Comparison of ENCODE assay signal across 9 cellular contexts in the genomic region with DNA sequence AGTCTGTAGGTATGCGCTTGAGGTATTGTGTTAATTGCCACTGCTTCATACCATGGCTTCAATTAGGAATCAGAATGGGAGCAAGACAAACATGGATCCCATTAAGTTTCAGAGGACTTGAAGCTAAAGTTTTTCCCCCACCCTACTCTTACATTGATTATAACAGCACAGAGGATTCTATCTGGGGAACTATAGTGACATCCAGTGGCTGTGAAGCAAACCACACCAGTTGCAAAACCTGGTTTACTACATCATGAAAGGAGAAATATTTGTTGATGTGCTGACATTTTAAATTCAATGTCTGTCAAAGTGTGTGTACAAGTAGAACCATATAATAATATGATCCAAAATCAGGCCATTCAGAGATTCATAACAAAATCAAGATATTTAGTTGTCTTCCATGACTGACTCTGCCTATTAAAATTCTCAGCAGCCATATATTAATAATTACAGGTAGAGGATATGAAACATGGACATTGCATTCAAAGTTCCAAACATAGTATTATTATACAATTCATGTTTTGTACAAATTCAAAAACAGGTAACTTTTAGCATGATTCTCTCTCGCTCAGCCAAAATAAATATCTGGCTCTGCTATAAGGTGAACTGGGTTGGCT.
DNase-seq lines count a peak whose midpoint lies in the region; ATAC-seq and TF ChIP-seq lines count a peak whose summit lies in the region.
"Had no signal": no experiment of that assay in that cellular context is flagged by ENCODE, and none has a peak within 500 bp of the region (broad histone marks: within the 10 kb centered on the region; RNA-seq: fewer than 3 reads in every experiment).

No MANE protein-coding gene starts in this region.

- H3K4me1 Mint-ChIP-seq in T-helper 17 cell = no peaks in the 10 kb centered on the region
- no peaks in the 10 kb centered on the region for H3K4me1 Mint-ChIP-seq in CD8-positive, alpha-beta memory T cell
- H3K4me1 Mint-ChIP-seq: central memory CD8-positive, alpha-beta T cell had no signal

- H3K27me3 Mint-ChIP-seq in T-helper 17 cell = no peaks in the 10 kb centered on the region
- H3K27me3 Mint-ChIP-seq in CD8-positive, alpha-beta memory T cell = peaks cover 0 to 2% of the 10 kb centered on the region in 2 donors
- H3K27me3 Mint-ChIP-seq: central memory CD8-positive, alpha-beta T cell had no signal

- no peak overlapping the region for H3K27ac Mint-ChIP-seq in T-helper 17 cell
- H3K27ac Mint-ChIP-seq in CD8-positive, alpha-beta memory T cell = no peak overlapping the region

- CTCF ChIA-PET in CD8-positive, alpha-beta memory T cell (lab: Charles Lee) = no interaction called here

- peaks cover 0 to 11% (median 4%) of the 10 kb centered on the region in 5 donors for H3K9me3 Mint-ChIP-seq in CD8-positive, alpha-beta memory T cell

- no peaks in the 10 kb centered on the region for H3K27me3 ChIP-seq in lung (ENCODE audit: control insufficient read depth, insufficient read depth)
- no peaks in the 10 kb centered on the region for H3K27me3 ChIP-seq in CD8-positive, alpha-beta memory T cell (ENCODE audit: insufficient read depth, low read length, poor library complexity, severe bottlenecking)

- H3K4me3 Mint-ChIP-seq in T-helper 17 cell = no peak overlapping the region
- H3K4me3 Mint-ChIP-seq in CD8-positive, alpha-beta memory T cell = no peak overlapping the region
- H3K4me3 Mint-ChIP-seq: central memory CD8-positive, alpha-beta T cell had no signal

- ATAC-seq in GM18519 (IDR thresholded peaks at IDR 0.05; ENCODE audit: low FRiP score, unreplicated experiment) = peak; percentile 85
- peak; percentile 65 for ATAC-seq in HG03196 (IDR thresholded peaks at IDR 0.05; ENCODE audit: unreplicated experiment)
- ATAC-seq in lung (ENCODE audit: insufficient read depth, low FRiP score) = peak; percentile 45
- no peak for ATAC-seq in T-helper 17 cell

- H3K9me3 ChIP-seq in lung (ENCODE audit: control insufficient read depth in 2 of 2, insufficient read depth in 1 of 2, low read length in 1 of 2) (no peaks in the 10 kb centered on the region), T-helper 17 cell (ENCODE audit: control insufficient read depth, low read length, poor library complexity, severe bottlenecking) (no peaks in the 10 kb centered on the region)
- H3K9me3 ChIP-seq in CD8-positive, alpha-beta memory T cell (ENCODE audit: low read length) = no peaks in the 10 kb centered on the region

- no peak overlapping the region for H3K27ac ChIP-seq in lung (ENCODE audit: low read depth in 1 of 2, low read length in 1 of 2)
- no peak overlapping the region for H3K27ac ChIP-seq in CD8-positive, alpha-beta memory T cell (ENCODE audit: low read depth, low read length)

- H3K4me3 ChIP-seq in choroid plexus epithelial cell (ENCODE audit: low read depth, low read length) (no peak overlapping the region), lung (no peak overlapping the region)
- no peak overlapping the region for H3K4me3 ChIP-seq in CD8-positive, alpha-beta memory T cell (ENCODE audit: low read length)

- POLR2A ChIA-PET in CD8-positive, alpha-beta memory T cell (lab: Charles Lee) = no interaction called here

- H3K4me1 ChIP-seq in lung (ENCODE audit: control insufficient read depth in 2 of 2, insufficient read depth in 2 of 2, low read length in 2 of 2) = no peaks in the 10 kb centered on the region
- no peaks in the 10 kb centered on the region for H3K4me1 ChIP-seq in CD8-positive, alpha-beta memory T cell (ENCODE audit: insufficient read depth, low read length)

- TF ChIP-seq CTCF in choroid plexus epithelial cell (conservative IDR thresholded peaks at IDR 0.05; ENCODE audit: low read depth, low read length) (peak; percentile 78), lung (IDR thresholded peaks at IDR 0.05; ENCODE audit: control extremely low read depth, extremely low read depth) (no peak)

- no peaks in the 10 kb centered on the region for H3K36me3 ChIP-seq in lung (ENCODE audit: control insufficient read depth in 2 of 2, insufficient read depth in 2 of 2, low read length in 2 of 2)
- H3K36me3 ChIP-seq in CD8-positive, alpha-beta memory T cell (ENCODE audit: insufficient read depth, low read length) = no peaks in the 10 kb centered on the region

- DNase-seq in 8988T (peak; percentile 11), NCI-H748 (lab: John Stamatoyannopoulos, UW; ENCODE audit: unreplicated experiment) (peak; percentile 62), choroid plexus epithelial cell (ENCODE audit: low read depth) (peak; percentile 75), lung (ENCODE audit: low spot score) (no peak), T-helper 17 cell (no peak)
- DNase-seq in CD8-positive, alpha-beta memory T cell = no peak

- H3K36me3 Mint-ChIP-seq in T-helper 17 cell (ENCODE audit: low read depth) = no peaks in the 10 kb centered on the region
- no peaks in the 10 kb centered on the region for H3K36me3 Mint-ChIP-seq in CD8-positive, alpha-beta memory T cell

- 93 to 94% methylated on average over 2 of the region's 2 CpGs for WGBS in lung, 2 donors

Comparison
In these comparisons a context has a peak if more than half of its experiments do, and no peak if none do; other contexts are left out.
1. DNase-seq: peak in 8988T (single experiment), NCI-H748 (single experiment) and choroid plexus epithelial cell (single experiment); none in lung (single experiment), T-helper 17 cell (0 of 3) and CD8-positive, alpha-beta memory T cell (0 of 5).